Comparison of ENCODE assay signal across 21 cellular contexts in the genomic region with DNA sequence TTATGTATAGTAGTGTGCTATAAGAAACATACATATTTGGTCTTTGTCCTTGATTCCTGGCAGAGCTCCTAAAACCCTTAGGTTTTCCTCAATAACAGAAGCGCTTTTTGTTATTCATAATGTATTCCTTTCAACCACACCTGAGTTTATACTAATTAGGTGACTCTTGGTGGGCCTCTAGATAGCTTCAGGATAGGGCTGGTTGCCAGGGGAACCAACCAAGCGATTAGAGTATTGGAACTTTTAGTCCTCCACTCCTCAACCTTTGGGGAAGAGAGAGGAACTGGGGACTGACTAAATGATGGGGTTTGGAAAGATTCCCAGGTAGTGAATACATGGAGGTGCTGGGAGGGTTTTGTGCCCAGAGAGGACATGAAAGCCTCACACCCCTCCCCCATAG. TPM values are rescaled to one million over a fixed set of nuclear protein-coding genes. Genes with fewer than 3 reads are reported as not detected.
DNase-seq lines count a peak whose midpoint lies in the region; ATAC-seq and TF ChIP-seq lines count a peak whose summit lies in the region.
"Had no signal": no experiment of that assay in that cellular context is flagged by ENCODE, and none has a peak within 500 bp of the region (broad histone marks: within the 10 kb centered on the region; RNA-seq: fewer than 3 reads in every experiment).

No MANE protein-coding gene starts in this region.

- H3F3A ChIP-seq in GM23338 (replicated peaks; ENCODE audit: low read depth): no peaks in the 10 kb centered on the region

- H3K4me3 Mint-ChIP-seq in GM23338: no peak overlapping the region
- H3K4me3 Mint-ChIP-seq: CD14-positive monocyte; CD4-positive, alpha-beta T cell; CD8-positive, alpha-beta memory T cell had no signal

- no peaks in the 10 kb centered on the region for H4K20me1 ChIP-seq in GM23338 (replicated peaks; ENCODE audit: insufficient read depth)

- ATAC-seq in GM23338: peak; percentile 63
- ATAC-seq: GM12878, HCT116 had no signal

- H3K79me2 ChIP-seq in GM23338 (replicated peaks; ENCODE audit: insufficient read depth): peaks cover 40% of the 10 kb centered on the region

- H3K4me1 ChIP-seq in GM23338 (ENCODE audit: insufficient read depth): peaks cover 19% of the 10 kb centered on the region; the same call in 1 of the 2 replicates
- H3K4me1 ChIP-seq in iPS-20b (ENCODE audit: insufficient read depth, low read length): peaks cover 8% of the 10 kb centered on the region; the same call in 1 of the 2 replicates
- H3K4me1 ChIP-seq: BE2C had no signal

- no peak overlapping the region for H3K9ac ChIP-seq in iPS-20b (ENCODE audit: low read depth, low read length)
- H3K9ac ChIP-seq: BLaER1 treated with 17β-estradiol and CSF1 and Interleukin-3, amounts not matched to agents 10 nM and 100 nM had no signal

- peaks cover 4% of the 10 kb centered on the region; the same call in 1 of the 2 replicates for H3K36me3 ChIP-seq in GM23338 (ENCODE audit: insufficient read depth)
- H3K36me3 ChIP-seq in iPS-20b (ENCODE audit: insufficient read depth, low read depth, low read length): peaks cover 26% of the 10 kb centered on the region

- no peaks in the 10 kb centered on the region for H3K9me3 Mint-ChIP-seq in GM23338
- H3K9me3 Mint-ChIP-seq: CD14-positive monocyte; CD4-positive, alpha-beta T cell; CD8-positive, alpha-beta memory T cell had no signal

- peaks cover 7% of the 10 kb centered on the region; the same call in 2 of the 3 replicates for H3K36me3 Mint-ChIP-seq in GM23338 (ENCODE audit: low read depth)

- no peak for TF ChIP-seq CTCF in GM23338 (conservative IDR thresholded peaks at IDR 0.05; ENCODE audit: low read depth in 2 of 2)

- H3K27ac ChIP-seq in GM23338 (ENCODE audit: low read depth) (no peak overlapping the region), iPS-20b (ENCODE audit: low read length) (peak overlapping the region; percentile 46)
- H3K27ac ChIP-seq: 22Rv1; BLaER1 treated with 17β-estradiol and CSF1 and Interleukin-3, amounts not matched to agents 10 nM and 100 nM had no signal

- H3K4me3 ChIP-seq in GM23338 (no peak overlapping the region), iPS-20b (ENCODE audit: low read length) (no peak overlapping the region)
- H3K4me3 ChIP-seq: BLaER1 treated with 17β-estradiol and CSF1 and Interleukin-3, amounts not matched to agents 10 nM and 100 nM; GM12878 had no signal

- peaks cover 21% of the 10 kb centered on the region for H3K4me1 Mint-ChIP-seq in GM23338

- no peaks in the 10 kb centered on the region for H3K27me3 Mint-ChIP-seq in GM23338 (ENCODE audit: insufficient read depth, low read depth, poor library complexity)
- H3K27me3 Mint-ChIP-seq: CD4-positive, alpha-beta T cell; CD8-positive, alpha-beta memory T cell had no signal

- no peak overlapping the region for H3K4me2 ChIP-seq in GM23338
- H3K4me2 ChIP-seq: BLaER1 treated with 17β-estradiol and CSF1 and Interleukin-3, amounts not matched to agents 10 nM and 100 nM had no signal

- H3K9me2 ChIP-seq in GM23338 (ENCODE audit: insufficient read depth): no peaks in the 10 kb centered on the region

- no peak overlapping the region for H2AFZ ChIP-seq in GM23338

- no peaks in the 10 kb centered on the region for H3K27me3 ChIP-seq in GM23338 (ENCODE audit: insufficient read depth)
- H3K27me3 ChIP-seq in iPS-20b (ENCODE audit: insufficient read depth, low read length): no peaks in the 10 kb centered on the region
- H3K27me3 ChIP-seq: BE2C; BLaER1 treated with 17β-estradiol and CSF1 and Interleukin-3, amounts not matched to agents 10 nM and 100 nM had no signal

- H3K27ac Mint-ChIP-seq in GM23338: no peak overlapping the region
- H3K27ac Mint-ChIP-seq: CD14-positive monocyte; CD4-positive, alpha-beta T cell; CD8-positive, alpha-beta memory T cell had no signal

- DNase-seq in GM23338 (ENCODE audit: low spot score): peak; percentile 53
- DNase-seq in M059J (ENCODE audit: low read depth): peak; percentile 9
- DNase-seq in T1000 (lab: John Stamatoyannopoulos, UW): no peak
- DNase-seq in hippocampal formation (lab: John Stamatoyannopoulos, UW): no peak
- DNase-seq in NCI-H446 (lab: John Stamatoyannopoulos, UW): no peak
- DNase-seq: ACHN; AML-193; BE2C; CD4-positive, alpha-beta T cell; CD8-positive, alpha-beta memory T cell; DMS 273 treated with DMSO at 0.1 percent for 48 hours; DMS79; EL; GDM1; GOT3 had no signal

- H3K9me3 ChIP-seq in iPS-20b (ENCODE audit: insufficient read depth, low read depth, low read length): no peaks in the 10 kb centered on the region
- H3K9me3 ChIP-seq: BE2C had no signal

TF ChIP-seq in GM23338, 12 proteins besides CTCF, POLR2A, EP300 and RAD21:
- TF ChIP-seq, protein P1, sequence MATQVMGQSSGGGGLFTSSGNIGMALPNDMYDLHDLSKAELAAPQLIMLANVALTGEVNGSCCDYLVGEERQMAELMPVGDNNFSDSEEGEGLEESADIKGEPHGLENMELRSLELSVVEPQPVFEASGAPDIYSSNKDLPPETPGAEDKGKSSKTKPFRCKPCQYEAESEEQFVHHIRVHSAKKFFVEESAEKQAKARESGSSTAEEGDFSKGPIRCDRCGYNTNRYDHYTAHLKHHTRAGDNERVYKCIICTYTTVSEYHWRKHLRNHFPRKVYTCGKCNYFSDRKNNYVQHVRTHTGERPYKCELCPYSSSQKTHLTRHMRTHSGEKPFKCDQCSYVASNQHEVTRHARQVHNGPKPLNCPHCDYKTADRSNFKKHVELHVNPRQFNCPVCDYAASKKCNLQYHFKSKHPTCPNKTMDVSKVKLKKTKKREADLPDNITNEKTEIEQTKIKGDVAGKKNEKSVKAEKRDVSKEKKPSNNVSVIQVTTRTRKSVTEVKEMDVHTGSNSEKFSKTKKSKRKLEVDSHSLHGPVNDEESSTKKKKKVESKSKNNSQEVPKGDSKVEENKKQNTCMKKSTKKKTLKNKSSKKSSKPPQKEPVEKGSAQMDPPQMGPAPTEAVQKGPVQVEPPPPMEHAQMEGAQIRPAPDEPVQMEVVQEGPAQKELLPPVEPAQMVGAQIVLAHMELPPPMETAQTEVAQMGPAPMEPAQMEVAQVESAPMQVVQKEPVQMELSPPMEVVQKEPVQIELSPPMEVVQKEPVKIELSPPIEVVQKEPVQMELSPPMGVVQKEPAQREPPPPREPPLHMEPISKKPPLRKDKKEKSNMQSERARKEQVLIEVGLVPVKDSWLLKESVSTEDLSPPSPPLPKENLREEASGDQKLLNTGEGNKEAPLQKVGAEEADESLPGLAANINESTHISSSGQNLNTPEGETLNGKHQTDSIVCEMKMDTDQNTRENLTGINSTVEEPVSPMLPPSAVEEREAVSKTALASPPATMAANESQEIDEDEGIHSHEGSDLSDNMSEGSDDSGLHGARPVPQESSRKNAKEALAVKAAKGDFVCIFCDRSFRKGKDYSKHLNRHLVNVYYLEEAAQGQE (IDR thresholded peaks at IDR 0.05; ENCODE audit: unreplicated experiment): no peak
- TF ChIP-seq CREB1 (CRISPR knock-in tag; IDR thresholded peaks at IDR 0.05; ENCODE audit: low read depth): no peak
- TF ChIP-seq NANOG (IDR thresholded peaks at IDR 0.05; ENCODE audit: borderline replicate concordance): no peak

RNA-seq across cellular contexts. Expression of a gene that starts 24.6 kb away (rescaled TPM):
- 12.0 and 18.4 TPM in 2 replicates for total RNA-seq in GM23338 (2014; rRNA removed; shearing (Covaris generic))
- polyA plus RNA-seq in GM23338 (2016; fragmentation: Nextera tagmentation; extraction: Ambion mirVana): 7.0 and 8.2 TPM in 2 replicates
- total RNA-seq in M059J (2014; rRNA removed; shearing (Covaris generic)): 6.8 and 10.1 TPM in 2 replicates

Comparison
In these comparisons a context has a peak if more than half of its experiments do, and no peak if none do; other contexts are left out.
1. DNase-seq: peak in GM23338 (single experiment) and M059J (single experiment); none in T1000 (single experiment), hippocampal formation (0 of 2) and NCI-H446 (0 of 2).